Comparison of ENCODE assay signal across 8 cellular contexts in genomic region chr17:14427914-14428639, GRCh38.
DNase-seq lines count a peak whose midpoint lies in the region; ATAC-seq and TF ChIP-seq lines count a peak whose summit lies in the region.

No MANE protein-coding gene starts in this region.

- no peak for TF ChIP-seq CTCF in lower leg skin (IDR thresholded peaks at IDR 0.05)

- ATAC-seq in GM18870 (IDR thresholded peaks at IDR 0.05; ENCODE audit: unreplicated experiment) (peak; percentile 76), HG03457 (IDR thresholded peaks at IDR 0.05; ENCODE audit: unreplicated experiment) (peak; percentile 86)

- TF ChIP-seq POLR2A in lower leg skin (IDR thresholded peaks at IDR 0.05) = no peak

- DNase-seq in activated T-cell treated with anti-CD3 and anti-CD28 coated beads, Interleukin-2, amount 50 U/mL, for 48 hours = peak; percentile 54 to 57
- DNase-seq in stimulated activated CD4-positive, alpha-beta T cell treated with anti-CD3 and anti-CD28 coated beads, Interleukin-4, amount 100 ng/mL, for 24 hours = peak; percentile 42
- no peak for DNase-seq in head of caudate nucleus
- no peak for DNase-seq in NCI-H748 (lab: John Stamatoyannopoulos, UW; ENCODE audit: unreplicated experiment)
- DNase-seq in lower leg skin (ENCODE audit: low spot score in 2 of 2) = no peak
- no peak for DNase-seq in NCI-H2196 (lab: John Stamatoyannopoulos, UW; ENCODE audit: unreplicated experiment)

- WGBS in lower leg skin, 2 donors = 49 to 51% methylated on average over 13 of the region's 13 CpGs

- H3K4me3 ChIP-seq in lower leg skin (ENCODE audit: low read depth, poor library complexity, severe bottlenecking) = no peak overlapping the region

- intact Hi-C loops in head of caudate nucleus (cut with DNase I) = no loop called here
- intact Hi-C loops in lower leg skin (cut with DNase I; ENCODE audit: low total_unique reads) = no loop called here

Comparison
In these comparisons a context has a peak if more than half of its experiments do, and no peak if none do; other contexts are left out.
1. DNase-seq: peak in activated T-cell treated with anti-CD3 and anti-CD28 coated beads, Interleukin-2, amount 50 U/mL, for 48 hours (2 of 2) and stimulated activated CD4-positive, alpha-beta T cell treated with anti-CD3 and anti-CD28 coated beads, Interleukin-4, amount 100 ng/mL, for 24 hours (single experiment); none in head of caudate nucleus (0 of 42), NCI-H748 (single experiment), lower leg skin (0 of 2) and NCI-H2196 (single experiment).